29 cellular contexts compared by ENCODE assay signal in genomic region chr19:57438925-57439324, GRCh38. TPM values are rescaled to one million over a fixed set of nuclear protein-coding genes. Genes with fewer than 3 reads are reported as not detected.
"Had no signal": no experiment of that assay in that cellular context is flagged by ENCODE, and none has a peak within 500 bp of the region (broad histone marks: within the 10 kb centered on the region; RNA-seq: fewer than 3 reads in every experiment).

No MANE protein-coding gene starts in this region.

- H3K27me3 Mint-ChIP-seq: activated naive CD8-positive, alpha-beta T cell treated with anti-CD3 and anti-CD28 coated beads, Interleukin-2, amount 10 ng/mL, durations not matched to agents 7 days and 5 days; natural killer cell treated with Interleukin-12 subunit alpha and Interleukin-12 subunit beta and Interleukin-15 and Interleukin-18, amount 100 ng/mL, for 72 hours had no signal

- DNase-seq: activated CD4-positive, alpha-beta T cell treated with anti-CD3 and anti-CD28 coated beads for 48 hours; activated CD4-positive, alpha-beta T cell treated with anti-CD3 and anti-CD28 coated beads, Interleukin-2, amount 50 U/mL, for 48 hours; activated CD8-positive, alpha-beta memory T cell treated with anti-CD3 and anti-CD28 coated beads for 24 hours; activated effector memory CD4-positive, alpha-beta T cell treated with anti-CD3 and anti-CD28 coated beads, Interleukin-2, amount 50 U/mL, for 16 hours; activated naive CD4-positive, alpha-beta T cell treated with anti-CD3 and anti-CD28 coated beads for 36 hours; activated naive CD8-positive, alpha-beta T cell treated with anti-CD3 and anti-CD28 coated beads, Interleukin-2, amount 10 ng/mL, durations not matched to agents 7 days and 5 days; activated T-cell treated with anti-CD3 and anti-CD28 coated beads, Interleukin-2, amount 50 U/mL, for 1 hour; amniotic stem cell; central memory CD4-positive, alpha-beta T cell; foreskin keratinocyte; heart right ventricle; left lung; lower lobe of right lung; mucosa of descending colon; nucleus accumbens; stimulated activated CD4-positive, alpha-beta T cell treated with anti-CD3 and anti-CD28 coated beads, Interleukin-15, amount 100 ng/mL, for 24 hours; stimulated activated CD4-positive, alpha-beta T cell treated with anti-CD3 and anti-CD28 coated beads, Interleukin-2, amount 100 ng/mL, for 24 hours; stimulated activated naive CD4-positive, alpha-beta T cell; T-helper 9 cell; testis; transverse colon had no signal

- H3K9me3 ChIP-seq: testis had no signal

- H3K4me1 ChIP-seq: testis had no signal

- H3K9ac ChIP-seq: parathyroid adenoma had no signal

- H3K4me3 Mint-ChIP-seq: activated naive CD4-positive, alpha-beta T cell treated with anti-CD3 and anti-CD28 coated beads for 36 hours; activated naive CD8-positive, alpha-beta T cell treated with anti-CD3 and anti-CD28 coated beads, Interleukin-2, amount 10 ng/mL, durations not matched to agents 7 days and 5 days; natural killer cell treated with Interleukin-12 subunit alpha and Interleukin-12 subunit beta and Interleukin-15 and Interleukin-18, amount 100 ng/mL, for 72 hours; T-helper 1 cell treated with Interleukin-12 subunit alpha and Interleukin-12 subunit beta and Interleukin-4 antibody, amounts not matched to agents 30 μg/mL and 1 μg/mL, for 36 hours had no signal

- H3K27ac Mint-ChIP-seq: activated naive CD4-positive, alpha-beta T cell treated with anti-CD3 and anti-CD28 coated beads for 36 hours; activated naive CD8-positive, alpha-beta T cell treated with anti-CD3 and anti-CD28 coated beads, Interleukin-2, amount 10 ng/mL, durations not matched to agents 7 days and 5 days; activated T-helper 1 cell treated with anti-CD3 and anti-CD28 coated beads, Interleukin-12 subunit alpha, Interleukin-12 subunit beta, Interleukin-2, Interleukin-4 antibody, amounts not matched to agents 30 ng/mL and 10 ng/mL and 1 ng/mL, durations not matched to agents 14 hours and 24 hours and 36 hours; natural killer cell treated with Interleukin-12 subunit alpha and Interleukin-12 subunit beta and Interleukin-15 and Interleukin-18, amount 100 ng/mL, for 72 hours; T-helper 1 cell treated with Interleukin-12 subunit alpha and Interleukin-12 subunit beta and Interleukin-4 antibody, amounts not matched to agents 30 μg/mL and 1 μg/mL, for 36 hours had no signal

- H3K4me3 ChIP-seq: esophagus muscularis mucosa, heart right ventricle, left lung, lower lobe of right lung, mucosa of descending colon, right atrium auricular region, testis, transverse colon had no signal

- ATAC-seq: activated CD4-positive, CD25-positive, alpha-beta regulatory T cell treated with anti-CD3 and anti-CD28 coated beads, Interleukin-2, amount 50 U/mL, for 24 hours; foreskin keratinocyte; heart right ventricle; left lung; lower lobe of right lung; mucosa of descending colon; natural killer cell treated with Interleukin-12 subunit alpha and Interleukin-12 subunit beta and Interleukin-15 and Interleukin-18, amount 100 ng/mL, for 72 hours had no signal

- H3K27ac ChIP-seq: esophagus muscularis mucosa, foreskin keratinocyte, heart right ventricle, left lung, lower lobe of right lung, parathyroid adenoma, right atrium auricular region, testis, transverse colon, VCaP had no signal

- H3K27me3 ChIP-seq: esophagus muscularis mucosa, foreskin keratinocyte, heart right ventricle, left lung, right atrium auricular region, testis, transverse colon had no signal

RNA-seq across cellular contexts. Expression of gene VN1R1, which starts 18.0 kb away (rescaled TPM):
- total RNA-seq: activated T-helper 1 cell treated with anti-CD3 and anti-CD28 coated beads, Interleukin-12 subunit alpha, Interleukin-12 subunit beta, Interleukin-2, Interleukin-4 antibody, amounts not matched to agents 30 ng/mL and 10 ng/mL and 1 ng/mL, durations not matched to agents 14 hours and 24 hours and 36 hours had no signal
